29 cellular contexts compared by ENCODE assay signal in the genomic region with DNA sequence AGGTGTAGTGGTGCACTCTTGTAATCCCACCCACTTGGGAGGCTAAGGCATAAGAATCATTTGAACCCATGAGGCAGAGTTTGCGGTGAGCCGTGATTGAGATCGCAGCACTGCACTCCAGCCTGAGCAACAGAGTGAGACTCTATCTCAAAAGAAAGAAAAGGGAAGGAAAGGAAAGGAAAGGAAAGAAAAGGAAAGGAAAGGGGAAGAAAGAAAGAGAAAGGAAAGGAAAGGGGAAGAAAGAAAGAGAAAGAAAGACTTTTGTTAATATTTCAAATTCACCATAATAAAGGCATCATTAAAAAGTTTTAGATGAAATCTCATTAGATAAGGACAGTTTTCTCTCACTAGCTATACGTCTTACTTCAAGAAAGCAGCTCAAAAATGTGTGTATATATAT.
"Had no signal": no experiment of that assay in that cellular context is flagged by ENCODE, and none has a peak within 500 bp of the region (broad histone marks: within the 10 kb centered on the region; RNA-seq: fewer than 3 reads in every experiment).

No MANE protein-coding gene starts in this region.

- ATAC-seq: naive thymus-derived CD8-positive, alpha-beta T cell; natural killer cell treated with Interleukin-12 subunit alpha and Interleukin-12 subunit beta and Interleukin-15 and Interleukin-18, amount 100 ng/mL, for 72 hours; psoas muscle; right cardiac atrium; right lobe of liver; stimulated activated effector memory CD8-positive, alpha-beta T cell treated with anti-CD3 and anti-CD28 coated beads, Interleukin-12 subunit alpha, Interleukin-12 subunit beta, amount 100 ng/mL, for 72 hours; stimulated activated naive B cell treated with anti-CD40 and anti-IgM and Interleukin-4, amounts not matched to agents 10 μg/mL and 1 μg/mL and 100 μg/mL, for 72 hours had no signal

- H3K4me3 Mint-ChIP-seq: naive thymus-derived CD8-positive, alpha-beta T cell; natural killer cell treated with Interleukin-12 subunit alpha and Interleukin-12 subunit beta and Interleukin-15 and Interleukin-18, amount 100 ng/mL, for 72 hours; nephron progenitor cell; neural crest cell; stimulated activated effector memory CD8-positive, alpha-beta T cell treated with anti-CD3 and anti-CD28 coated beads, Interleukin-12 subunit alpha, Interleukin-12 subunit beta, amount 100 ng/mL, for 72 hours; stimulated activated naive B cell treated with anti-CD40 and anti-IgM and Interleukin-4, amounts not matched to agents 10 μg/mL and 1 μg/mL and 100 μg/mL, for 72 hours; stimulated activated naive CD8-positive, alpha-beta T cell treated with anti-CD3 and anti-CD28 coated beads, Interleukin-15, Interleukin-2, amounts not matched to agents 100 ng/mL and 50 ng/mL, for 24 hours had no signal

- H3K36me3 Mint-ChIP-seq: naive thymus-derived CD8-positive, alpha-beta T cell; natural killer cell treated with Interleukin-12 subunit alpha and Interleukin-12 subunit beta and Interleukin-15 and Interleukin-18, amount 100 ng/mL, for 72 hours; stimulated activated effector memory CD8-positive, alpha-beta T cell treated with anti-CD3 and anti-CD28 coated beads, Interleukin-12 subunit alpha, Interleukin-12 subunit beta, amount 100 ng/mL, for 72 hours; stimulated activated naive B cell treated with anti-CD40 and anti-IgM and Interleukin-4, amounts not matched to agents 10 μg/mL and 1 μg/mL and 100 μg/mL, for 72 hours had no signal

- H3K9me3 Mint-ChIP-seq: nephron progenitor cell, neural crest cell had no signal

- H3K27me3 Mint-ChIP-seq: naive thymus-derived CD8-positive, alpha-beta T cell; natural killer cell treated with Interleukin-12 subunit alpha and Interleukin-12 subunit beta and Interleukin-15 and Interleukin-18, amount 100 ng/mL, for 72 hours; progenitor cell of endocrine pancreas; stimulated activated naive B cell treated with anti-CD40 and anti-IgM and Interleukin-4, amounts not matched to agents 10 μg/mL and 1 μg/mL and 100 μg/mL, for 72 hours; stimulated activated naive CD8-positive, alpha-beta T cell treated with anti-CD3 and anti-CD28 coated beads, Interleukin-15, Interleukin-2, amounts not matched to agents 100 ng/mL and 50 ng/mL, for 24 hours had no signal

- H3K27me3 ChIP-seq: ovary, right lobe of liver, sigmoid colon, stomach, thyroid gland, tibial nerve, upper lobe of left lung, vagina had no signal

- H3K36me3 ChIP-seq: ovary, right lobe of liver, sigmoid colon, stomach, thoracic aorta, thyroid gland, tibial nerve, upper lobe of left lung, vagina had no signal

- H3K27ac ChIP-seq: ovary, parathyroid adenoma, psoas muscle, right lobe of liver, sigmoid colon, stomach, thoracic aorta, thyroid gland, tibial nerve, upper lobe of left lung, vagina had no signal

- H3K4me3 ChIP-seq: ovary, psoas muscle, right lobe of liver, sigmoid colon, stomach, thoracic aorta, thyroid gland, tibial nerve, upper lobe of left lung, vagina had no signal

- DNase-seq: naive thymus-derived CD8-positive, alpha-beta T cell; nephron progenitor cell; occipital lobe; ovary; posterior cingulate gyrus; psoas muscle; right cardiac atrium; right lobe of liver; sigmoid colon; small intestine; stimulated activated CD4-positive, alpha-beta T cell treated with anti-CD3 and anti-CD28 coated beads, Interleukin-15, amount 100 ng/mL, for 24 hours; stimulated activated CD4-positive, alpha-beta T cell treated with anti-CD3 and anti-CD28 coated beads, Interleukin-2, amount 100 ng/mL, for 24 hours; stimulated activated CD4-positive, alpha-beta T cell treated with anti-CD3 and anti-CD28 coated beads, Interleukin-2, amount 100 ng/mL, for 48 hours; stimulated activated CD4-positive, alpha-beta T cell treated with anti-CD3 and anti-CD28 coated beads, Interleukin-4, amount 100 ng/mL, for 24 hours; stimulated activated naive B cell treated with anti-CD40 and anti-IgM and Interleukin-4, amounts not matched to agents 10 μg/mL and 1 μg/mL and 100 μg/mL, for 72 hours; stimulated activated naive CD4-positive, alpha-beta T cell treated with Interleukin-2 at 50 U/mL for 16 hours; stomach; thyroid gland; trophoblast cell; upper lobe of left lung had no signal

- H3K27ac Mint-ChIP-seq: naive thymus-derived CD8-positive, alpha-beta T cell; natural killer cell treated with Interleukin-12 subunit alpha and Interleukin-12 subunit beta and Interleukin-15 and Interleukin-18, amount 100 ng/mL, for 72 hours; nephron progenitor cell; progenitor cell of endocrine pancreas; stimulated activated effector memory CD8-positive, alpha-beta T cell treated with anti-CD3 and anti-CD28 coated beads, Interleukin-12 subunit alpha, Interleukin-12 subunit beta, amount 100 ng/mL, for 72 hours; stimulated activated naive B cell treated with anti-CD40 and anti-IgM and Interleukin-4, amounts not matched to agents 10 μg/mL and 1 μg/mL and 100 μg/mL, for 72 hours; stimulated activated naive CD8-positive, alpha-beta T cell treated with anti-CD3 and anti-CD28 coated beads, Interleukin-15, Interleukin-2, amounts not matched to agents 100 ng/mL and 50 ng/mL, for 24 hours had no signal

- H3K9me3 ChIP-seq: ovary, psoas muscle, right lobe of liver, sigmoid colon, stomach, thoracic aorta, thyroid gland, tibial nerve, upper lobe of left lung, vagina had no signal

- H3K4me1 Mint-ChIP-seq: naive thymus-derived CD8-positive, alpha-beta T cell; nephron progenitor cell; neural crest cell; stimulated activated effector memory CD8-positive, alpha-beta T cell treated with anti-CD3 and anti-CD28 coated beads, Interleukin-12 subunit alpha, Interleukin-12 subunit beta, amount 100 ng/mL, for 72 hours; stimulated activated naive B cell treated with anti-CD40 and anti-IgM and Interleukin-4, amounts not matched to agents 10 μg/mL and 1 μg/mL and 100 μg/mL, for 72 hours had no signal
